Comparison of ENCODE assay signal across 24 cellular contexts in genomic region chr10:110394296-110394695, GRCh38.
"Had no signal": no experiment of that assay in that cellular context is flagged by ENCODE, and none has a peak within 500 bp of the region (broad histone marks: within the 10 kb centered on the region; RNA-seq: fewer than 3 reads in every experiment).

No MANE protein-coding gene starts in this region.

- H3K9me3 Mint-ChIP-seq: naive thymus-derived CD8-positive, alpha-beta T cell; neural crest cell; type B pancreatic cell had no signal

- H3K4me2 ChIP-seq: hepatocyte had no signal

- H2AFZ ChIP-seq: hepatocyte, parathyroid adenoma had no signal

- H3K27me3 Mint-ChIP-seq: progenitor cell of endocrine pancreas had no signal

- DNase-seq: colonic mucosa; dermis blood vessel endothelial cell; effector memory CD4-positive, alpha-beta T cell; foreskin keratinocyte; heart left ventricle; left cardiac atrium; left lung; mammary epithelial cell; naive thymus-derived CD8-positive, alpha-beta T cell; right lobe of liver; small intestine; stimulated activated CD4-positive, alpha-beta T cell treated with anti-CD3 and anti-CD28 coated beads, Interleukin-15, amount 100 ng/mL, for 24 hours; stimulated activated CD4-positive, alpha-beta T cell treated with anti-CD3 and anti-CD28 coated beads, Interleukin-4, amount 100 ng/mL, for 1 hour; stimulated activated CD8-positive, alpha-beta memory T cell treated with anti-CD3 and anti-CD28 coated beads, Interleukin-4, amount 100 ng/mL, for 48 hours; stimulated activated naive CD4-positive, alpha-beta T cell treated with Interleukin-2 at 50 U/mL for 16 hours; stomach; tibial artery had no signal

- ATAC-seq: foreskin keratinocyte; gastroesophageal sphincter; heart left ventricle; left cardiac atrium; left lung; naive thymus-derived CD8-positive, alpha-beta T cell; right lobe of liver had no signal

- H3K27me3 ChIP-seq: colonic mucosa, foreskin keratinocyte, heart left ventricle, hepatocyte, left lung, right lobe of liver, stomach had no signal

- H3K4me3 ChIP-seq: colonic mucosa, esophagus muscularis mucosa, gastroesophageal sphincter, heart left ventricle, hepatocyte, left lung, right lobe of liver, stomach, tibial artery had no signal

- H3K9ac ChIP-seq: parathyroid adenoma had no signal

- H3K36me3 Mint-ChIP-seq: naive thymus-derived CD8-positive, alpha-beta T cell; type B pancreatic cell had no signal

- H3K4me3 Mint-ChIP-seq: naive thymus-derived CD8-positive, alpha-beta T cell; neural crest cell; type B pancreatic cell had no signal

- H3K27ac ChIP-seq: colonic mucosa, esophagus muscularis mucosa, foreskin keratinocyte, gastroesophageal sphincter, heart left ventricle, left lung, parathyroid adenoma, tibial artery had no signal

- H3K9me3 ChIP-seq: colonic mucosa, esophagus muscularis mucosa, gastroesophageal sphincter, heart left ventricle, left lung, right lobe of liver, stomach, tibial artery had no signal

- H3K36me3 ChIP-seq: colonic mucosa, esophagus muscularis mucosa, gastroesophageal sphincter, heart left ventricle, left lung, right lobe of liver, stomach, tibial artery had no signal
